ENCODE assay signal across 1 cellular context in the genomic region with DNA sequence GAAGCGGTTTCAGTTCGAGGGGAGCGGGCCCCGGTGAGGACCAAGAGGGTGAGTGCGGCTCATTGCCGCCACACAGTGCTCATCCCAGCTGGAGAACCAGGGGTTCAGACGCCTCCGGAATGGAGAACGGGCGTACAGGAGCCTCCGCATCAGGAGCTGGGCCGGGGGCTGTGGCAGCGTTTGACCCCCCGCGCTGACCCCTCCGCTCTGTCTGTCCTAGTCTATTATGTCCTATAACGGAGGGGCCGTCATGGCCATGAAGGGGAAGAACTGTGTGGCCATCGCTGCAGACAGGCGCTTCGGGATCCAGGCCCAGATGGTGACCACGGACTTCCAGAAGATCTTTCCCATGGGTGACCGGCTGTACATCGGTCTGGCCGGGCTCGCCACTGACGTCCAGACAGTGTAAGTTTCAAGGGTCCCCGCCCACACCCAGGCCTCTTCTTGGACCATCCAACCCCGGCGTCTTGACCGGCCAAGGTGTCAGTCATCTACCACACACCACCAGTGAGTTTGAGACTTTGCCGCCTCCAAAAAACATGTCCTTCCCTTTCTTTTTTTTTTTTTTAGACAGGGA.
TF ChIP-seq lines count a peak whose summit lies in the region.

No MANE protein-coding gene starts in this region.

TF ChIP-seq in GM23338, 12 proteins besides CTCF, POLR2A, EP300 and RAD21:
- TF ChIP-seq ZNF462 (CRISPR knock-in tag; IDR thresholded peaks at IDR 0.05) (no peak), CREB1 (CRISPR knock-in tag; IDR thresholded peaks at IDR 0.05; ENCODE audit: low read depth) (no peak), STAT1 (IDR thresholded peaks at IDR 0.05; ENCODE audit: unreplicated experiment) (no peak), ZNF114 (CRISPR knock-in tag; IDR thresholded peaks at IDR 0.05) (no peak), EZH2phosphoT487 (IDR thresholded peaks at IDR 0.05; ENCODE audit: unreplicated experiment) (no peak), JUNB (IDR thresholded peaks at IDR 0.05; ENCODE audit: unreplicated experiment) (no peak), NANOG (IDR thresholded peaks at IDR 0.05; ENCODE audit: borderline replicate concordance) (no peak), POLR2AphosphoS5 (IDR thresholded peaks at IDR 0.05; ENCODE audit: low read depth) (no peak), ZNF331 (CRISPR knock-in tag; IDR thresholded peaks at IDR 0.05; ENCODE audit: low read depth) (no peak), EZH2 (IDR thresholded peaks at IDR 0.05; ENCODE audit: low read depth, unreplicated experiment) (no peak)
- TF ChIP-seq, protein P1, sequence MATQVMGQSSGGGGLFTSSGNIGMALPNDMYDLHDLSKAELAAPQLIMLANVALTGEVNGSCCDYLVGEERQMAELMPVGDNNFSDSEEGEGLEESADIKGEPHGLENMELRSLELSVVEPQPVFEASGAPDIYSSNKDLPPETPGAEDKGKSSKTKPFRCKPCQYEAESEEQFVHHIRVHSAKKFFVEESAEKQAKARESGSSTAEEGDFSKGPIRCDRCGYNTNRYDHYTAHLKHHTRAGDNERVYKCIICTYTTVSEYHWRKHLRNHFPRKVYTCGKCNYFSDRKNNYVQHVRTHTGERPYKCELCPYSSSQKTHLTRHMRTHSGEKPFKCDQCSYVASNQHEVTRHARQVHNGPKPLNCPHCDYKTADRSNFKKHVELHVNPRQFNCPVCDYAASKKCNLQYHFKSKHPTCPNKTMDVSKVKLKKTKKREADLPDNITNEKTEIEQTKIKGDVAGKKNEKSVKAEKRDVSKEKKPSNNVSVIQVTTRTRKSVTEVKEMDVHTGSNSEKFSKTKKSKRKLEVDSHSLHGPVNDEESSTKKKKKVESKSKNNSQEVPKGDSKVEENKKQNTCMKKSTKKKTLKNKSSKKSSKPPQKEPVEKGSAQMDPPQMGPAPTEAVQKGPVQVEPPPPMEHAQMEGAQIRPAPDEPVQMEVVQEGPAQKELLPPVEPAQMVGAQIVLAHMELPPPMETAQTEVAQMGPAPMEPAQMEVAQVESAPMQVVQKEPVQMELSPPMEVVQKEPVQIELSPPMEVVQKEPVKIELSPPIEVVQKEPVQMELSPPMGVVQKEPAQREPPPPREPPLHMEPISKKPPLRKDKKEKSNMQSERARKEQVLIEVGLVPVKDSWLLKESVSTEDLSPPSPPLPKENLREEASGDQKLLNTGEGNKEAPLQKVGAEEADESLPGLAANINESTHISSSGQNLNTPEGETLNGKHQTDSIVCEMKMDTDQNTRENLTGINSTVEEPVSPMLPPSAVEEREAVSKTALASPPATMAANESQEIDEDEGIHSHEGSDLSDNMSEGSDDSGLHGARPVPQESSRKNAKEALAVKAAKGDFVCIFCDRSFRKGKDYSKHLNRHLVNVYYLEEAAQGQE (IDR thresholded peaks at IDR 0.05; ENCODE audit: unreplicated experiment) = no peak
- TF ChIP-seq, protein P2, sequence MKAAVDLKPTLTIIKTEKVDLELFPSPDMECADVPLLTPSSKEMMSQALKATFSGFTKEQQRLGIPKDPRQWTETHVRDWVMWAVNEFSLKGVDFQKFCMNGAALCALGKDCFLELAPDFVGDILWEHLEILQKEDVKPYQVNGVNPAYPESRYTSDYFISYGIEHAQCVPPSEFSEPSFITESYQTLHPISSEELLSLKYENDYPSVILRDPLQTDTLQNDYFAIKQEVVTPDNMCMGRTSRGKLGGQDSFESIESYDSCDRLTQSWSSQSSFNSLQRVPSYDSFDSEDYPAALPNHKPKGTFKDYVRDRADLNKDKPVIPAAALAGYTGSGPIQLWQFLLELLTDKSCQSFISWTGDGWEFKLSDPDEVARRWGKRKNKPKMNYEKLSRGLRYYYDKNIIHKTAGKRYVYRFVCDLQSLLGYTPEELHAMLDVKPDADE (IDR thresholded peaks at IDR 0.05) = no peak
